ENCODE assay signal across 8 cellular contexts in the genomic region with DNA sequence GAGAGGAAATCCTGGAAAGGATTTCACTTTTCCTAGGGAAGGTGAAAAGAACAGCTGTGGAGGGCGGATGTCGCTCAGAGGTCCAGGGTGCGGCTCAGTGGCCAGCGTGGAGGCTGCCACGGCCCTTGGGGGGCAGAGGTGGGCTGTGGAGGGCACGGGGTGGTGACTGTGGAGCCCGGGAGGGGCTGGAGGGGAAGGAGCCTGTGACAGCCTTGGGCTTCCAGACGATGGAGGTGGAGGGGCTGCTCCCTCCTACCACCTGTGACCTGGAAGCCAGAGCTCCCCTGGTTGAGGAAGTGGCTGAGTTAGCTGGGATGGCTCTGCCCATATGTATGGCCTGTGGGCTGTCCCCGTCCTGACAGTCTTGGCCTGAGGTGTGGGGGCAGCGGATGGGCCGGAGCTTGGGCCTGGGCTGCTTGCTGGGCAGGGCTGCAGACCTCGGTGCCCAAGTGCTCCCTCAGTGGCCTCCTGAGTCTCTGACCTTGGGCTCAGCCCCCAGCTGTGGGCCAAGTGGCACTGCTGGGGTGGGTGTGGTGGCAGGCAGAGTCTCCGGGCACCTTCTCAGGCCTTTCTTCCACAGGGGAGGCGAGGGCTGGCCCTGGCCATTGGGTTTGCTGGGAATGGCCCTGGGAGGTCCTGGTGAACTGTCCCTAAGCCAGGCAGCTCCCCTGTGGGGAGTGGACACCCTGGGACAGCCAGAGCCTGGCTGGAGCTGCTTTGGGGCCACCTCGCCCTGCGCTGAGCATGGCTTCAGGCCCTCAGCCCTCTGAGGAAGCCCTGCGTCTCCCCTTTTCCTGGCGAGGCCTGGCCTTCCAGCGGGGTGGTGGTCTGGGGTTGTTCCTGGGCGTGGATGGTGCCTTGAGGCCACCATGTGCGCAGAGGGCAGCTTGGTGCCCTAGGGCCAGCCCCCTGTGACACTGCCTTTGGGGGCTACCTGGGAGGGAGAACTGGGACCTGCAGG. TPM values are rescaled to one million over a fixed set of nuclear protein-coding genes. Genes with fewer than 3 reads are reported as not detected.
DNase-seq lines count a peak whose midpoint lies in the region; ATAC-seq and TF ChIP-seq lines count a peak whose summit lies in the region.

No MANE protein-coding gene starts in this region.

- POLR2A ChIA-PET in RWPE1 (lab: Yijun Ruan, JAX; ENCODE audit: low non-redundant PET) = interaction anchor here (1.0 kb wide), 1 partner anchor 116 kb away, joined by 3 read pairs; a partner anchor contains a TSS

- H3K27ac ChIP-seq in RWPE1 (peak overlapping the region; percentile 97), psoas muscle (peak overlapping the region; percentile 99)

- ATAC-seq in psoas muscle = no peak
- ATAC-seq in HG03159 (IDR thresholded peaks at IDR 0.05; ENCODE audit: unreplicated experiment) = no peak
- no peak for ATAC-seq in HG02981 (IDR thresholded peaks at IDR 0.05; ENCODE audit: unreplicated experiment)
- no peak for ATAC-seq in HG03095 (IDR thresholded peaks at IDR 0.05; ENCODE audit: unreplicated experiment)

- peak overlapping the region; percentile 95 for H3K4me3 ChIP-seq in fibroblast of pulmonary artery (replicated peaks; ENCODE audit: low read depth, low read length)
- peak overlapping the region; percentile 90 for H3K4me3 ChIP-seq in psoas muscle

- CTCF ChIA-PET in RWPE1 (lab: Yijun Ruan, JAX) = interaction anchor here (0.6 to 1.8 kb wide), 3 partner anchors 9 to 116 kb away, joined by 3 to 7 read pairs (median 4); a partner anchor contains a TSS

- intact Hi-C loops in psoas muscle (cut with DNase I) = loop anchor here in 1 of 2 donors (10.0 kb wide), 1 partner anchor 119 kb away; a partner anchor contains a TSS

- H3K4me1 ChIP-seq in psoas muscle = peaks cover 65% of the 10 kb centered on the region

- 61 to 68% (median 62%) methylated on average over 20 to 21 of the region's 21 CpGs for WGBS in psoas muscle, 3 donors

- DNase-seq in CD1c-positive myeloid dendritic cell (ENCODE audit: extremely low spot score) = peak; percentile 27
- DNase-seq in RWPE1 (ENCODE audit: low spot score) = no peak
- no peak for DNase-seq in fibroblast of pulmonary artery (ENCODE audit: low read depth)
- peak in 1 of 2 donors; percentile 63 for DNase-seq in psoas muscle
- no peak for DNase-seq in 8988T

- no peaks in the 10 kb centered on the region for H3K9me3 ChIP-seq in psoas muscle

- peaks cover 0 to 10% of the 10 kb centered on the region in 2 donors for H3K36me3 ChIP-seq in psoas muscle (ENCODE audit: insufficient read depth in 1 of 2, low read depth in 1 of 2)

- TF ChIP-seq CTCF in RWPE1 (conservative IDR thresholded peaks at IDR 0.05; ENCODE audit: low read depth) (no peak), fibroblast of pulmonary artery (IDR thresholded peaks at IDR 0.05; ENCODE audit: low read length, missing control alignments) (no peak), psoas muscle (IDR thresholded peaks at IDR 0.05) (no peak)

- no peaks in the 10 kb centered on the region for H3K27me3 ChIP-seq in psoas muscle (ENCODE audit: insufficient read depth in 3 of 3, low read length in 2 of 3)

RNA-seq across cellular contexts. Expression of a gene that starts 3.9 kb away (rescaled TPM):
- 100 to 1,000 TPM; 231 to 529 (median 366) TPM for total RNA-seq in psoas muscle
- polyA plus RNA-seq in psoas muscle = 100 to 1,000 TPM; 301 to 509 (median 443) TPM

RNA-seq across cellular contexts. Expression of a gene that starts 33.4 kb away (rescaled TPM):
- total RNA-seq in psoas muscle = 10 to 100 TPM in 3 of 4 donors, 1 to 10 TPM in 1; 10.0 to 23.0 (median 18.6) TPM
- polyA plus RNA-seq in psoas muscle = 10 to 100 TPM in 2 of 3 donors, 1 to 10 TPM in 1; 7.0 to 14.5 (median 14.0) TPM
